Comparison of ENCODE assay signal across 1 cellular context in the genomic region with DNA sequence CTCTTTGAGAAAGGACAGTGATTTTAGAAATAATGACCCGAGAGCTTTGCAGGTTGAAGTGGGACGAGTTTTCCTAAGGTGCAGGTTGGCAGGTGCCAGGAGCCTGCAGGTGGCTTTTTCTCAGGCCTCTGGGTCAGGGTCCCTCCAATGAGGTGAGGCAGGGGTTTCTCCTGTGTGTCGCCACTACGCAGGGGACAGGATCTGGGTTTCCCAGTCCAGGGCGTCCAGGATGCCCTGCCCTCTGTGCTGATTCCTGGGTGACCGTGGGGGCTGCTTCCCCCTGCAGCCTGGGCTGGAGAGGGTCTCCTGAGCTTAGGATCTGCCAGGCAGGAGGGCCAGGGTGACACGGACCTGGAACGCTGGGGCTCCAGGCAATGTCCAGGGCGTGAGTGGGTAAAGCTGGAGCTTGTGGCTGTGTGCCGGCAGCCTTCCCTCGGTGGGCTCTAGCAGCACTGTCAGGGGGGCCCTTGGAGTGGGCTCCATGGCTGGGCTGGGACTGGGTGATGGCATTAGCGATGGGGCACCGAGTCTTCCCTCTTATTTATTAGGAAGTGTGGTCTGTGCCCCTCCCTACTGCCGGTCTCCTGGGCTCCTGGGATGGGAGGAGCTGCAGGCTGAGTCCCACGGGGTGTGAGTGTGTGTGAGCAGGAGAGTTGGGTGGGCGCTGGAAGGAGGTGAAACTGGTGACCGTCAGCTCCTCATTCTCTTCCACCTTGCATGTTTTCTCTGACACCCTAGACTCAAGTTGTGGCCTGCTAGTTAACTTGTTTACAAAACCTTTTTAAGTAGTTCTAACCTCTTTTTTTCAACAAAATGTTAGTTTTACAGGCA.
TF ChIP-seq lines count a peak whose summit lies in the region.

No MANE protein-coding gene starts in this region.

TF ChIP-seq in H1, 55 proteins besides CTCF, POLR2A, EP300 and RAD21:
- no peak for TF ChIP-seq CTBP2 (IDR thresholded peaks at IDR 0.05; ENCODE audit: borderline replicate concordance, insufficient read depth, insufficient read length, low read length)
- TF ChIP-seq ASH2L (IDR thresholded peaks at IDR 0.05; ENCODE audit: low read length): no peak
- TF ChIP-seq YY1 (IDR thresholded peaks at IDR 0.05; ENCODE audit: low read depth, low read length): no peak
- no peak for TF ChIP-seq SP4 (IDR thresholded peaks at IDR 0.05; ENCODE audit: low read length)
- no peak for TF ChIP-seq CBX8 (IDR thresholded peaks at IDR 0.05; ENCODE audit: borderline replicate concordance, low read depth, low read length)
- TF ChIP-seq CBX5 (IDR thresholded peaks at IDR 0.05; ENCODE audit: low read depth, low read length): no peak
- no peak for TF ChIP-seq RBBP5 (IDR thresholded peaks at IDR 0.05; ENCODE audit: borderline replicate concordance, low read depth, low read length)
- no peak for TF ChIP-seq EGR1 (IDR thresholded peaks at IDR 0.05; ENCODE audit: borderline replicate concordance, low read depth, low read length)
- no peak for TF ChIP-seq SIX5 (IDR thresholded peaks at IDR 0.05; ENCODE audit: low read depth, low read length)
TF ChIP-seq in H1: peak in this region for 0.
